ENCODE assay signal across 12 cellular contexts in genomic region chr7:137994091-137994688, GRCh38. TPM values are rescaled to one million over a fixed set of nuclear protein-coding genes. Genes with fewer than 3 reads are reported as not detected.
DNase-seq lines count a peak whose midpoint lies in the region; TF ChIP-seq lines count a peak whose summit lies in the region.
"Had no signal": no experiment of that assay in that cellular context is flagged by ENCODE, and none has a peak within 500 bp of the region (broad histone marks: within the 10 kb centered on the region; RNA-seq: fewer than 3 reads in every experiment).

No MANE protein-coding gene starts in this region.

- H3K4me1 ChIP-seq in OCI-LY3 (ENCODE audit: low read length) (peaks cover 85% of the 10 kb centered on the region), esophagus squamous epithelium (peaks cover 16 to 94% (median 61%) of the 10 kb centered on the region in 3 donors), prostate gland (replicated peaks) (peaks cover 12% of the 10 kb centered on the region)

- H3K27ac ChIP-seq in AG04450 (ENCODE audit: low read depth, low read length) (peak overlapping the region; percentile 98), OCI-LY3 (ENCODE audit: low read length) (peak overlapping the region; percentile 63), esophagus squamous epithelium (peak overlapping the region in 3 of 4 donors; percentile 81 to 87 (median 83)), prostate gland (peak overlapping the region; percentile 21 to 61)

- DNase-seq in AG04450 (ENCODE audit: low read depth, low spot score) (no peak), esophagus squamous epithelium (lab: John Stamatoyannopoulos, UW) (no peak), prostate gland (ENCODE audit: low spot score) (no peak), GM03348 (ENCODE audit: low spot score) (no peak), GM20000 (ENCODE audit: low spot score) (no peak), RKO (ENCODE audit: low spot score) (no peak), NOMO-1 treated with DMSO at 0.1 percent for 48 hours (lab: John Stamatoyannopoulos, UW; ENCODE audit: unreplicated experiment) (no peak)
- DNase-seq: activated CD8-positive, alpha-beta T cell treated with anti-CD3 and anti-CD28 coated beads for 36 hours; activated naive CD4-positive, alpha-beta T cell; NCI-H1436 treated with DMSO at 0.1 percent for 48 hours; T-cell had no signal

- H3K79me2 ChIP-seq in OCI-LY3 (ENCODE audit: low read length) = peaks cover 100% of the 10 kb centered on the region

- peak overlapping the region; percentile 62; the same call in 1 of the 2 replicates for H3K4me2 ChIP-seq in OCI-LY3 (ENCODE audit: low read length)

- H3K4me3 ChIP-seq in AG04450 (ENCODE audit: low read depth, low read length) (no peak overlapping the region), OCI-LY3 (ENCODE audit: low read length) (no peak overlapping the region), esophagus squamous epithelium (no peak overlapping the region), prostate gland (no peak overlapping the region)

- H3K36me3 ChIP-seq in OCI-LY3 (replicated peaks; ENCODE audit: low read depth, low read length) (peaks cover 54% of the 10 kb centered on the region), esophagus squamous epithelium (no peaks in the 10 kb centered on the region), prostate gland (no peaks in the 10 kb centered on the region)

- H3K9ac ChIP-seq in OCI-LY3 (ENCODE audit: low read length) = no peak overlapping the region

- TF ChIP-seq POLR2A in esophagus squamous epithelium (IDR thresholded peaks at IDR 0.05) (no peak), prostate gland (IDR thresholded peaks at IDR 0.05) (no peak)

- WGBS in esophagus squamous epithelium, 2 donors = 86 to 87% methylated on average over 6 of the region's 6 CpGs
- 89% methylated on average over 6 of the region's 6 CpGs for WGBS in prostate gland

- POLR2A ChIA-PET in AG04450 (lab: Yijun Ruan, JAX) = interaction anchor here (0.6 to 1.3 kb wide), 2 partner anchors 15 to 1125 kb away, joined by 4 to 10 read pairs; no protein-coding TSS in a partner anchor

- no peak overlapping the region for H2AFZ ChIP-seq in OCI-LY3 (ENCODE audit: low read depth, low read length)

- peaks cover 68% of the 10 kb centered on the region for H4K20me1 ChIP-seq in OCI-LY3 (ENCODE audit: insufficient read depth, low read length)

- intact Hi-C loops in esophagus squamous epithelium (cut with DNase I) (no loop called here), prostate gland (cut with DNase I) (no loop called here)

- no peaks in the 10 kb centered on the region for H3K9me3 ChIP-seq in AG04450 (ENCODE audit: control insufficient read depth, insufficient read depth, low read length)
- no peaks in the 10 kb centered on the region for H3K9me3 ChIP-seq in OCI-LY3 (ENCODE audit: insufficient read depth, low read length)
- no peaks in the 10 kb centered on the region for H3K9me3 ChIP-seq in esophagus squamous epithelium
- H3K9me3 ChIP-seq in prostate gland = no peaks in the 10 kb centered on the region

- CTCF ChIA-PET in AG04450 (lab: Charles Lee) = interaction anchor here (1.8 to 5.1 kb wide), 2 partner anchors 9 to 15 kb away, joined by 5 to 40 read pairs; partner anchors contain the start of gene CREB3L2

- H3K27me3 ChIP-seq in AG04450 (ENCODE audit: control insufficient read depth, insufficient read depth, low read length) (no peaks in the 10 kb centered on the region), OCI-LY3 (ENCODE audit: low read depth, low read length) (no peaks in the 10 kb centered on the region), esophagus squamous epithelium (no peaks in the 10 kb centered on the region), prostate gland (replicated peaks; ENCODE audit: insufficient read depth) (no peaks in the 10 kb centered on the region)

- TF ChIP-seq CTCF in AG04450 (IDR thresholded peaks at IDR 0.05; ENCODE audit: low read depth, low read length) (no peak), OCI-LY3 (IDR thresholded peaks at IDR 0.05; ENCODE audit: low read depth, low read length) (no peak), esophagus squamous epithelium (IDR thresholded peaks at IDR 0.05) (no peak), prostate gland (IDR thresholded peaks at IDR 0.05) (no peak), GM20000 (IDR thresholded peaks at IDR 0.05; ENCODE audit: extremely low read depth, missing control alignments) (no peak)

RNA-seq across cellular contexts. Expression of gene CREB3L2, which starts 7.7 kb away (rescaled TPM):
- 53.5 and 57.8 TPM in 2 replicates for polyA plus RNA-seq in AG04450 (2011; rRNA removed)
- 96.0 and 121 TPM in 2 replicates for polyA minus RNA-seq in AG04450 (2011; rRNA and poly(A)+ RNA removed)
- total RNA-seq in esophagus squamous epithelium = 10 to 100 TPM; 14.9 to 21.9 (median 17.3) TPM
- 10 to 100 TPM; 34.1 to 42.0 TPM for total RNA-seq in prostate gland

Comparison
In these comparisons a context has a peak if more than half of its experiments do, and no peak if none do; other contexts are left out.
1. H3K27ac ChIP-seq: peak in every context shown above with its lines; median percentile 98 in AG04450; 83 in esophagus squamous epithelium; 63 in OCI-LY3; 41 in prostate gland.